ENCODE assay signal across 22 cellular contexts in genomic region chr13:51919531-51919930, GRCh38. TPM values are rescaled to one million over a fixed set of nuclear protein-coding genes. Genes with fewer than 3 reads are reported as not detected.
DNase-seq lines count a peak whose midpoint lies in the region; ATAC-seq and TF ChIP-seq lines count a peak whose summit lies in the region.
"Had no signal": no experiment of that assay in that cellular context is flagged by ENCODE, and none has a peak within 500 bp of the region (broad histone marks: within the 10 kb centered on the region; RNA-seq: fewer than 3 reads in every experiment).

No MANE protein-coding gene starts in this region.

- H3K79me2 ChIP-seq in neural cell (replicated peaks; ENCODE audit: insufficient read depth, low read length) = no peaks in the 10 kb centered on the region

- no peak overlapping the region for H3K4me3 Mint-ChIP-seq in activated CD8-positive, alpha-beta memory T cell treated with anti-CD3 and anti-CD28 coated beads, Interleukin-2, amount 10 ng/mL, durations not matched to agents 7 days and 5 days
- H3K4me3 Mint-ChIP-seq: CD8-positive, alpha-beta memory T cell; HFFc6; T-cell had no signal

- H3K4me3 ChIP-seq in neural cell (ENCODE audit: low read length) = no peak overlapping the region
- H3K4me3 ChIP-seq: BLaER1, SK-N-MC had no signal

- H3K27me3 ChIP-seq in neural cell (ENCODE audit: insufficient read depth, low read depth, low read length) = no peaks in the 10 kb centered on the region
- H3K27me3 ChIP-seq: BLaER1 had no signal

- no peaks in the 10 kb centered on the region for H3K9me3 Mint-ChIP-seq in activated CD8-positive, alpha-beta memory T cell treated with anti-CD3 and anti-CD28 coated beads, Interleukin-2, amount 10 ng/mL, durations not matched to agents 7 days and 5 days (ENCODE audit: low read depth)
- H3K9me3 Mint-ChIP-seq: CD8-positive, alpha-beta memory T cell; HFFc6; T-cell had no signal

- H3K27me3 Mint-ChIP-seq in activated CD8-positive, alpha-beta memory T cell treated with anti-CD3 and anti-CD28 coated beads, Interleukin-2, amount 10 ng/mL, durations not matched to agents 7 days and 5 days = peaks cover 4% of the 10 kb centered on the region

- DNase-seq in activated CD8-positive, alpha-beta memory T cell treated with anti-CD3 and anti-CD28 coated beads for 24 hours = peak; percentile 35
- DNase-seq in activated CD8-positive, alpha-beta memory T cell treated with anti-CD3 and anti-CD28 coated beads, Interleukin-2, amount 10 ng/mL, durations not matched to agents 7 days and 5 days = no peak
- DNase-seq in NCI-H1417 treated with DMSO at 0.1 percent for 48 hours (lab: John Stamatoyannopoulos, UW) (peak; percentile 57), NCI-H774 (lab: John Stamatoyannopoulos, UW) (peak; percentile 16), Kasumi-1 (lab: John Stamatoyannopoulos, UW) (no peak), HUDEP-2 (lab: John Stamatoyannopoulos, UW; ENCODE audit: unreplicated experiment in 76 of 76) (no peak)
- DNase-seq: CD8-positive, alpha-beta memory T cell; EL; HFFc6; KBM-7; NCI-H1048; NCI-H187 treated with DMSO at 0.1 percent for 48 hours; NCI-H524 treated with DMSO at 0.1 percent for 48 hours; T-cell had no signal

- CTCF ChIA-PET in activated CD8-positive, alpha-beta memory T cell treated with anti-CD3 and anti-CD28 coated beads, Interleukin-2, amount 10 ng/mL, durations not matched to agents 7 days and 5 days (lab: Charles Lee) = no interaction called here

- no peaks in the 10 kb centered on the region for H3F3A ChIP-seq in neural cell (ENCODE audit: insufficient read depth, low read length, poor library complexity, severe bottlenecking)

- peaks cover 11% of the 10 kb centered on the region for H3K4me1 Mint-ChIP-seq in activated CD8-positive, alpha-beta memory T cell treated with anti-CD3 and anti-CD28 coated beads, Interleukin-2, amount 10 ng/mL, durations not matched to agents 7 days and 5 days

- no peaks in the 10 kb centered on the region for H3K9me3 ChIP-seq in neural cell (ENCODE audit: low read length)
- H3K9me3 ChIP-seq: BLaER1 had no signal

- H2AFZ ChIP-seq in neural cell (ENCODE audit: low read depth, low read length) = no peak overlapping the region

- TF ChIP-seq EP300 in neural cell (conservative IDR thresholded peaks at IDR 0.05; ENCODE audit: poor library complexity, severe bottlenecking) = no peak

- H4K20me1 ChIP-seq in neural cell (ENCODE audit: insufficient read depth) = no peaks in the 10 kb centered on the region
- H4K20me1 ChIP-seq: BLaER1 had no signal

- no peak overlapping the region for H3K4me2 ChIP-seq in neural cell (ENCODE audit: low read length)
- H3K4me2 ChIP-seq: BLaER1 had no signal

- H3K36me3 Mint-ChIP-seq in activated CD8-positive, alpha-beta memory T cell treated with anti-CD3 and anti-CD28 coated beads, Interleukin-2, amount 10 ng/mL, durations not matched to agents 7 days and 5 days = no peaks in the 10 kb centered on the region
- H3K36me3 Mint-ChIP-seq: CD8-positive, alpha-beta memory T cell; T-cell had no signal

- no peak for ATAC-seq in activated CD8-positive, alpha-beta memory T cell treated with anti-CD3 and anti-CD28 coated beads, Interleukin-2, amount 10 ng/mL, durations not matched to agents 7 days and 5 days
- no peak for ATAC-seq in GM21367 (IDR thresholded peaks at IDR 0.05; ENCODE audit: unreplicated experiment)
- ATAC-seq: Panc1, Right ventricle myocardium inferior, T-cell had no signal

- no peaks in the 10 kb centered on the region for H3K36me3 ChIP-seq in neural cell (ENCODE audit: insufficient read depth, low read length)
- H3K36me3 ChIP-seq: BLaER1 had no signal

- H3K9me2 ChIP-seq in neural cell (ENCODE audit: insufficient read depth, low read length) = no peaks in the 10 kb centered on the region

- no peak overlapping the region for H3K27ac Mint-ChIP-seq in activated CD8-positive, alpha-beta memory T cell treated with anti-CD3 and anti-CD28 coated beads, Interleukin-2, amount 10 ng/mL, durations not matched to agents 7 days and 5 days
- H3K27ac Mint-ChIP-seq: CD8-positive, alpha-beta memory T cell; HFFc6; T-cell had no signal

- TF ChIP-seq CTCF in neural cell (IDR thresholded peaks at IDR 0.05; ENCODE audit: poor library complexity, severe bottlenecking) = no peak

- H3K27ac ChIP-seq in neural cell (ENCODE audit: low read length) = peak overlapping the region; percentile 29
- H3K27ac ChIP-seq: BLaER1, SK-N-MC had no signal

- no peak for TF ChIP-seq RAD21 in neural cell (conservative IDR thresholded peaks at IDR 0.05)

- H3K9ac ChIP-seq in neural cell (ENCODE audit: low read length) = no peak overlapping the region
- H3K9ac ChIP-seq: BLaER1 had no signal

TF ChIP-seq in neural cell, 6 proteins besides CTCF, POLR2A, EP300 and RAD21:
- TF ChIP-seq TAF1 (IDR thresholded peaks at IDR 0.05; ENCODE audit: low read depth) (no peak), REST (IDR thresholded peaks at IDR 0.05; ENCODE audit: borderline replicate concordance) (no peak), MXI1 (conservative IDR thresholded peaks at IDR 0.05; ENCODE audit: poor library complexity, severe bottlenecking) (no peak), POLR2AphosphoS5 (IDR thresholded peaks at IDR 0.05) (no peak), EZH2 (IDR thresholded peaks at IDR 0.05; ENCODE audit: borderline replicate concordance, insufficient read depth, low read length, poor library complexity, severe bottlenecking) (no peak), SMC3 (conservative IDR thresholded peaks at IDR 0.05; ENCODE audit: poor library complexity) (no peak)

RNA-seq across cellular contexts. Expression of gene CCDC70, which starts 57.8 kb away (rescaled TPM):
- not detected for total RNA-seq in activated CD8-positive, alpha-beta memory T cell treated with anti-CD3 and anti-CD28 coated beads, Interleukin-2, amount 10 ng/mL, durations not matched to agents 7 days and 5 days
- not detected in 2 replicates for polyA plus RNA-seq in neural cell
- polyA minus RNA-seq in neural cell = not detected in 2 replicates
- total RNA-seq: CD8-positive, alpha-beta memory T cell; H4; HFFc6; MCF 10A; Right ventricle myocardium inferior; T-cell had no signal
- polyA plus RNA-seq: CD8-positive, alpha-beta memory T cell had no signal

Comparison
In these comparisons a context has a peak if more than half of its experiments do, and no peak if none do; other contexts are left out.
1. DNase-seq: peak in activated CD8-positive, alpha-beta memory T cell treated with anti-CD3 and anti-CD28 coated beads for 24 hours (single experiment), NCI-H1417 treated with DMSO at 0.1 percent for 48 hours (single experiment) and NCI-H774 (single experiment); none in activated CD8-positive, alpha-beta memory T cell treated with anti-CD3 and anti-CD28 coated beads, Interleukin-2, amount 10 ng/mL, durations not matched to agents 7 days and 5 days (single experiment), Kasumi-1 (0 of 2) and HUDEP-2 (0 of 76).